Comparison of ENCODE assay signal across 9 cellular contexts in genomic region chr2:72883356-72883962, GRCh38. TPM values are rescaled to one million over a fixed set of nuclear protein-coding genes. Genes with fewer than 3 reads are reported as not detected.
DNase-seq lines count a peak whose midpoint lies in the region; ATAC-seq and TF ChIP-seq lines count a peak whose summit lies in the region.
"Had no signal": no experiment of that assay in that cellular context is flagged by ENCODE, and none has a peak within 500 bp of the region (broad histone marks: within the 10 kb centered on the region; RNA-seq: fewer than 3 reads in every experiment).

No MANE protein-coding gene starts in this region.

- H3K4me3 Mint-ChIP-seq in stimulated activated naive CD8-positive, alpha-beta T cell treated with anti-CD3 and anti-CD28 coated beads, Interleukin-15, amount 100 ng/mL, for 72 hours = no peak overlapping the region

- peak; percentile 44 for DNase-seq in stimulated activated naive CD8-positive, alpha-beta T cell treated with anti-CD3 and anti-CD28 coated beads, Interleukin-15, Interleukin-2, amounts not matched to agents 100 U/mL and 50 U/mL, for 24 hours
- DNase-seq in stimulated activated naive CD8-positive, alpha-beta T cell treated with anti-CD3 and anti-CD28 coated beads, Interleukin-15, amount 100 ng/mL, for 72 hours = no peak
- DNase-seq in fibroblast of mammary gland (ENCODE audit: low read depth) (peak; percentile 38), NCI-H2171 (lab: John Stamatoyannopoulos, UW) (no peak), GM19240 (ENCODE audit: insufficient read length, low spot score) (no peak), SK-N-DZ (ENCODE audit: low spot score) (no peak)
- DNase-seq: activated gamma-delta T cell had no signal

- H3K27me3 Mint-ChIP-seq in stimulated activated naive CD8-positive, alpha-beta T cell treated with anti-CD3 and anti-CD28 coated beads, Interleukin-15, amount 100 ng/mL, for 72 hours = peaks cover 66% of the 10 kb centered on the region

- no peak overlapping the region for H3K27ac Mint-ChIP-seq in stimulated activated naive CD8-positive, alpha-beta T cell treated with anti-CD3 and anti-CD28 coated beads, Interleukin-15, amount 100 ng/mL, for 72 hours

- H3K4me1 Mint-ChIP-seq in stimulated activated naive CD8-positive, alpha-beta T cell treated with anti-CD3 and anti-CD28 coated beads, Interleukin-15, amount 100 ng/mL, for 72 hours = peaks cover 14% of the 10 kb centered on the region

- TF ChIP-seq CTCF in fibroblast of mammary gland (conservative IDR thresholded peaks at IDR 0.05; ENCODE audit: control insufficient read depth, insufficient read depth, low read depth, low read length) = no peak

- no peaks in the 10 kb centered on the region for H3K9me3 Mint-ChIP-seq in stimulated activated naive CD8-positive, alpha-beta T cell treated with anti-CD3 and anti-CD28 coated beads, Interleukin-15, amount 100 ng/mL, for 72 hours

- ATAC-seq in stimulated activated naive CD8-positive, alpha-beta T cell treated with anti-CD3 and anti-CD28 coated beads, Interleukin-15, Interleukin-2, amounts not matched to agents 100 U/mL and 50 U/mL, for 24 hours = no peak
- no peak for ATAC-seq in stimulated activated naive CD8-positive, alpha-beta T cell treated with anti-CD3 and anti-CD28 coated beads, Interleukin-15, amount 100 ng/mL, for 72 hours
- ATAC-seq in SK-N-SH treated with all-trans-retinoic acid at 6 μM for 48 hours (no peak), HG03039 (IDR thresholded peaks at IDR 0.05; ENCODE audit: unreplicated experiment) (no peak)

- no peak overlapping the region for H3K4me3 ChIP-seq in fibroblast of mammary gland (ENCODE audit: control insufficient read depth, low read depth, low read length)

TF ChIP-seq in SK-N-SH treated with all-trans-retinoic acid at 6 μM for 48 hours, 23 proteins besides CTCF, POLR2A, EP300 and RAD21:
- TF ChIP-seq SNAI2 (CRISPR knock-in tag; IDR thresholded peaks at IDR 0.05) = 0 out of 2 replicates have a peak, but pooled peaks have one; percentile 28
- TF ChIP-seq OSR1 (CRISPR knock-in tag; IDR thresholded peaks at IDR 0.05) = no peak
TF ChIP-seq in SK-N-SH treated with all-trans-retinoic acid at 6 μM for 48 hours: peak in this region for 1.

RNA-seq across cellular contexts. Expression of gene SPR, which starts 3.7 kb away (rescaled TPM):
- 7.3 and 8.6 TPM in 2 replicates for polyA plus RNA-seq in SK-N-DZ (2014; cell fraction: cytosol; rRNA removed)
- polyA plus RNA-seq in SK-N-DZ (2014; cell fraction: nucleus; rRNA removed) = 3.8 and 5.1 TPM in 2 replicates

RNA-seq across cellular contexts. Expression of gene EMX1, which starts 33.9 kb away (rescaled TPM):
- polyA plus RNA-seq in SK-N-DZ (2014; cell fraction: cytosol; rRNA removed) = not detected in 2 replicates
- polyA plus RNA-seq in SK-N-DZ (2014; cell fraction: nucleus; rRNA removed) = 0.63 TPM in 1 of 2 replicates, not detected in the other

RNA-seq across cellular contexts. Expression of gene EXOC6B, which starts 57.6 kb away (rescaled TPM):
- polyA plus RNA-seq in SK-N-DZ (2014; cell fraction: cytosol; rRNA removed) = 7.2 and 8.0 TPM in 2 replicates
- 7.8 and 11.7 TPM in 2 replicates for polyA plus RNA-seq in SK-N-DZ (2014; cell fraction: nucleus; rRNA removed)

Comparison
In these comparisons a context has a peak if more than half of its experiments do, and no peak if none do; other contexts are left out.
1. DNase-seq: peak in stimulated activated naive CD8-positive, alpha-beta T cell treated with anti-CD3 and anti-CD28 coated beads, Interleukin-15, Interleukin-2, amounts not matched to agents 100 U/mL and 50 U/mL, for 24 hours (single experiment) and fibroblast of mammary gland (single experiment); none in stimulated activated naive CD8-positive, alpha-beta T cell treated with anti-CD3 and anti-CD28 coated beads, Interleukin-15, amount 100 ng/mL, for 72 hours (0 of 2), NCI-H2171 (single experiment), GM19240 (single experiment) and SK-N-DZ (single experiment).